In genomic region chr10:110698782-110699201, GRCh38 we compare ENCODE assay signal across 17 cellular contexts. TPM values are rescaled to one million over a fixed set of nuclear protein-coding genes. Genes with fewer than 3 reads are reported as not detected.
DNase-seq lines count a peak whose midpoint lies in the region; TF ChIP-seq lines count a peak whose summit lies in the region.
"Had no signal": no experiment of that assay in that cellular context is flagged by ENCODE, and none has a peak within 500 bp of the region (broad histone marks: within the 10 kb centered on the region; RNA-seq: fewer than 3 reads in every experiment).

No MANE protein-coding gene starts in this region.

- H3K36me3 Mint-ChIP-seq in chondrocyte (ENCODE audit: low read depth), result no peaks in the 10 kb centered on the region
- H3K36me3 Mint-ChIP-seq: CD14-positive monocyte had no signal

- no peak overlapping the region for H3K4me3 Mint-ChIP-seq in chondrocyte (ENCODE audit: unreplicated experiment)
- H3K4me3 Mint-ChIP-seq: CD14-positive monocyte had no signal

- TF ChIP-seq EP300 in sigmoid colon (IDR thresholded peaks at IDR 0.05), result peak in 3 of 4 donors; percentile 49 to 83 (median 68)

- intact Hi-C loops in left ventricle myocardium inferior (cut with micrococcal nuclease), result no loop called here
- intact Hi-C loops in sigmoid colon (cut with DNase I), result loop anchor here (5.0 kb wide), 1 partner anchor 56 kb away; the partner anchor contains the start of gene RBM20
- intact Hi-C loops in colonic mucosa (cut with DNase I), result no loop called here
- intact Hi-C loops in spleen (cut with DNase I; ENCODE audit: low total_unique reads), result no loop called here

- 90 to 96% methylated on average over 6 of the region's 6 CpGs for WGBS in sigmoid colon, 2 donors
- 71 to 93% (median 80%) methylated on average over 6 of the region's 6 CpGs for WGBS in spleen, 5 donors

- H3K27ac Mint-ChIP-seq in chondrocyte (ENCODE audit: unreplicated experiment), result peak overlapping the region; percentile 63
- H3K27ac Mint-ChIP-seq: CD14-positive monocyte had no signal

- H3K36me3 ChIP-seq in HEK293 (ENCODE audit: control insufficient read depth in 2 of 2, insufficient read depth in 1 of 2, low read length in 2 of 2) (no peaks in the 10 kb centered on the region), left ventricle myocardium inferior (no peaks in the 10 kb centered on the region), sigmoid colon (no peaks in the 10 kb centered on the region), colonic mucosa (no peaks in the 10 kb centered on the region), spleen (no peaks in the 10 kb centered on the region)

- POLR2A ChIA-PET in HEK293 (lab: Yijun Ruan, JAX), result no interaction called here

- peaks cover 20% of the 10 kb centered on the region for H3K4me1 Mint-ChIP-seq in chondrocyte (ENCODE audit: low read depth)
- H3K4me1 Mint-ChIP-seq: CD14-positive monocyte had no signal

- no peaks in the 10 kb centered on the region for H3K9me3 ChIP-seq in HEK293 (ENCODE audit: control insufficient read depth, insufficient read depth, low read depth, low read length)
- H3K9me3 ChIP-seq in left ventricle myocardium inferior (replicated peaks), result no peaks in the 10 kb centered on the region
- no peaks in the 10 kb centered on the region for H3K9me3 ChIP-seq in sigmoid colon
- no peaks in the 10 kb centered on the region for H3K9me3 ChIP-seq in colonic mucosa
- H3K9me3 ChIP-seq in spleen, result no peaks in the 10 kb centered on the region
- H3K9me3 ChIP-seq: Caco-2 had no signal

- no peaks in the 10 kb centered on the region for H3K9me3 Mint-ChIP-seq in chondrocyte (ENCODE audit: low read depth)

- H3K27ac ChIP-seq in HEK293 (ENCODE audit: extremely low read depth, low read depth, low read length), result no peak overlapping the region
- peak overlapping the region; percentile 90 for H3K27ac ChIP-seq in left ventricle myocardium inferior (replicated peaks)
- H3K27ac ChIP-seq in sigmoid colon, result peak overlapping the region in 3 of 4 donors; percentile 68 to 79 (median 78)
- H3K27ac ChIP-seq in colonic mucosa, result no peak overlapping the region
- no peak overlapping the region for H3K27ac ChIP-seq in spleen
- H3K27ac ChIP-seq: HL-60, RWPE1 had no signal

- TF ChIP-seq POLR2A in sigmoid colon (IDR thresholded peaks at IDR 0.05), result no peak
- no peak for TF ChIP-seq POLR2A in spleen (IDR thresholded peaks at IDR 0.05)

- H3K27me3 ChIP-seq in left ventricle myocardium inferior (ENCODE audit: low read depth), result no peaks in the 10 kb centered on the region
- no peaks in the 10 kb centered on the region for H3K27me3 ChIP-seq in sigmoid colon
- H3K27me3 ChIP-seq in colonic mucosa, result no peaks in the 10 kb centered on the region
- H3K27me3 ChIP-seq in spleen (replicated peaks in 1 of 7), result no peaks in the 10 kb centered on the region

- no peak for TF ChIP-seq CTCF in HEK293 (tag by site-specific recombination; IDR thresholded peaks at IDR 0.05)
- TF ChIP-seq CTCF in chondrocyte (IDR thresholded peaks at IDR 0.05), result no peak
- no peak for TF ChIP-seq CTCF in left ventricle myocardium inferior (IDR thresholded peaks at IDR 0.05; ENCODE audit: borderline replicate concordance)
- no peak for TF ChIP-seq CTCF in sigmoid colon (IDR thresholded peaks at IDR 0.05)
- TF ChIP-seq CTCF in colonic mucosa (IDR thresholded peaks at IDR 0.05), result no peak
- TF ChIP-seq CTCF in spleen (IDR thresholded peaks at IDR 0.05 in 8 of 11, conservative IDR thresholded peaks at IDR 0.05 in 3 of 11), result no peak

- H3K4me3 ChIP-seq in HEK293 (ENCODE audit: low read depth, low read length) (no peak overlapping the region), left ventricle myocardium inferior (no peak overlapping the region), sigmoid colon (no peak overlapping the region), colonic mucosa (no peak overlapping the region), spleen (no peak overlapping the region)

- H3K9ac ChIP-seq in colonic mucosa (ENCODE audit: low read depth in 2 of 2, low read length in 2 of 2), result no peak overlapping the region

- CTCF ChIA-PET in HEK293 (lab: Yijun Ruan, JAX), result interaction anchor here (1.6 kb wide), 1 partner anchor 18 kb away, joined by 9 read pairs; no protein-coding TSS in a partner anchor

- H3K27me3 Mint-ChIP-seq in chondrocyte (ENCODE audit: low read depth), result no peaks in the 10 kb centered on the region

- peaks cover 7% of the 10 kb centered on the region for H3K4me1 ChIP-seq in HEK293 (ENCODE audit: control insufficient read depth, insufficient read depth, low read length)
- peaks cover 81% of the 10 kb centered on the region for H3K4me1 ChIP-seq in left ventricle myocardium inferior
- H3K4me1 ChIP-seq in sigmoid colon, result peaks cover 0 to 41% (median 35%) of the 10 kb centered on the region in 4 donors
- no peaks in the 10 kb centered on the region for H3K4me1 ChIP-seq in colonic mucosa
- no peaks in the 10 kb centered on the region for H3K4me1 ChIP-seq in spleen

- DNase-seq in chondrocyte (ENCODE audit: low spot score) (no peak), left ventricle myocardium inferior (peak; percentile 44), sigmoid colon (peak; percentile 79), colonic mucosa (no peak), spleen (no peak)
- no peak for DNase-seq in activated effector memory CD4-positive, alpha-beta T cell treated with anti-CD3 and anti-CD28 coated beads, Interleukin-2, amount 50 U/mL, for 16 hours
- DNase-seq: Caco-2, KBM-7, NCI-H1048, NCI-H146, NCI-H2107, NCI-H226, NCI-H526 had no signal

TF ChIP-seq in HEK293, 187 proteins besides CTCF, POLR2A, EP300 and RAD21:
- TF ChIP-seq ZNF341 (tag by site-specific recombination; IDR thresholded peaks at IDR 0.05; ENCODE audit: low read depth), result peak; percentile 48; the same call in 1 of the 2 replicates
- no peak for TF ChIP-seq EGR2 (tag by site-specific recombination; IDR thresholded peaks at IDR 0.05; ENCODE audit: low read depth)
- TF ChIP-seq BCL6B (tag by site-specific recombination; IDR thresholded peaks at IDR 0.05), result no peak
TF ChIP-seq in HEK293: peak in this region for 1.

RNA-seq across cellular contexts. Expression of gene RBM20, which starts 54.7 kb away (rescaled TPM):
- total RNA-seq in chondrocyte (1.4 to 3.8 TPM (median 3.6 TPM) in 3 replicates), left ventricle myocardium inferior (101 TPM), sigmoid colon (1 to 10 TPM; 4.9 to 7.8 (median 6.0) TPM), colonic mucosa (under 1 TPM; 0.49 to 0.80 TPM), spleen (under 1 TPM in 6 of 7 donors, not detected in 1; 0.07 to 0.72 (median 0.42) TPM)
- polyA plus RNA-seq in sigmoid colon (under 1 TPM in 2 of 3 donors, not detected in 1; 0.23 to 0.64 TPM), spleen (under 1 TPM; 0.04 to 0.45 (median 0.09) TPM)
- polyA plus RNA-seq: CD14-positive monocyte had no signal

Comparison
In these comparisons a context has a peak if more than half of its experiments do, and no peak if none do; other contexts are left out.
1. H3K27ac ChIP-seq: peak in left ventricle myocardium inferior (single experiment) and sigmoid colon (3 of 4); none in HEK293 (single experiment), colonic mucosa (single experiment) and spleen (0 of 8).
2. DNase-seq: peak in left ventricle myocardium inferior (single experiment) and sigmoid colon (single experiment); none in chondrocyte (single experiment), colonic mucosa (single experiment), spleen (single experiment) and activated effector memory CD4-positive, alpha-beta T cell treated with anti-CD3 and anti-CD28 coated beads, Interleukin-2, amount 50 U/mL, for 16 hours (single experiment).
3. RNA of gene RBM20, which starts 54.7 kb away (total RNA-seq): 101 TPM in left ventricle myocardium inferior (single experiment); 4.9 to 7.8 TPM in sigmoid colon, 1.4 to 3.8 TPM in chondrocyte, 0.49 to 0.80 TPM in colonic mucosa and 0.07 to 0.72 TPM in spleen; every median in the first group is over 10 times any median in the second.